Comparison of ENCODE assay signal across 8 cellular contexts in genomic region chr22:50582562-50583293, GRCh38. TPM values are rescaled to one million over a fixed set of nuclear protein-coding genes. Genes with fewer than 3 reads are reported as not detected.
DNase-seq lines count a peak whose midpoint lies in the region; ATAC-seq lines count a peak whose summit lies in the region.

TSS of gene CHKB (minus strand) at chr22:50582849. CDS start at chr22:50582781, 68 bp downstream.

- peak within 1 kb of the TSS; percentile 92 to 98 (median 96) for H3K4me2 ChIP-seq in BLaER1 treated with 17β-estradiol and CSF1 and Interleukin-3, amounts not matched to agents 10 nM and 100 nM

- peak within 1 kb of the TSS; percentile 89 to 98 (median 97) for H3K27ac ChIP-seq in BLaER1 treated with 17β-estradiol and CSF1 and Interleukin-3, amounts not matched to agents 10 nM and 100 nM

- peak within 1 kb of the TSS; percentile 69 to 79 (median 78) for H3K4me3 ChIP-seq in BLaER1 treated with 17β-estradiol and CSF1 and Interleukin-3, amounts not matched to agents 10 nM and 100 nM

- peaks cover 0 to 10% (median 0%) of the 10 kb centered on the region in 11 experiments; a peak in 3 of 22 replicates for H4K20me1 ChIP-seq in BLaER1 treated with 17β-estradiol and CSF1 and Interleukin-3, amounts not matched to agents 10 nM and 100 nM

- peaks cover 18 to 46% (median 30%) of the 10 kb centered on the region in 10 experiments for H3K4me1 ChIP-seq in BLaER1 treated with 17β-estradiol and CSF1 and Interleukin-3, amounts not matched to agents 10 nM and 100 nM

- peak within 1 kb of the TSS; percentile 88 to 98 (median 97) for H3K9ac ChIP-seq in BLaER1 treated with 17β-estradiol and CSF1 and Interleukin-3, amounts not matched to agents 10 nM and 100 nM

- ATAC-seq in GM19351 (IDR thresholded peaks at IDR 0.05; ENCODE audit: unreplicated experiment) (peak; percentile 87), HG03521 (IDR thresholded peaks at IDR 0.05; ENCODE audit: unreplicated experiment) (peak; percentile 87), left colon (peak; percentile 93)

- DNase-seq in NCI-H748 (lab: John Stamatoyannopoulos, UW; ENCODE audit: unreplicated experiment): peak; percentile 99
- peak; percentile 97 for DNase-seq in activated CD4-positive, alpha-beta T cell treated with anti-CD3 and anti-CD28 coated beads, Interleukin-2, amount 50 U/mL, for 1 hour
- DNase-seq in cortex of kidney (lab: John Stamatoyannopoulos, UW): peak; percentile 70
- peak; percentile 98 to 99 for DNase-seq in left colon
- DNase-seq in stimulated activated CD4-positive, alpha-beta T cell treated with anti-CD3 and anti-CD28 coated beads, Interleukin-1b, Interleukin-23, amount 100 ng/mL, for 48 hours: peak; percentile 99

- H3K27me3 ChIP-seq in BLaER1 treated with 17β-estradiol and CSF1 and Interleukin-3, amounts not matched to agents 10 nM and 100 nM: no peaks in the 10 kb centered on the region

- peaks cover 20 to 45% (median 31%) of the 10 kb centered on the region in 11 experiments; a peak in 21 of 22 replicates for H3K36me3 ChIP-seq in BLaER1 treated with 17β-estradiol and CSF1 and Interleukin-3, amounts not matched to agents 10 nM and 100 nM

- no peaks in the 10 kb centered on the region for H3K9me3 ChIP-seq in BLaER1 treated with 17β-estradiol and CSF1 and Interleukin-3, amounts not matched to agents 10 nM and 100 nM (replicated peaks in 1 of 11)

- intact Hi-C loops in left colon (cut with DNase I, micrococcal nuclease): no loop called here

RNA-seq across cellular contexts. Expression of gene CHKB, which starts in this region (rescaled TPM):
- 10 to 100 TPM; 66.9 to 72.7 TPM for total RNA-seq in left colon

Comparison
In these comparisons a context has a peak if more than half of its experiments do, and no peak if none do; other contexts are left out.
1. Peak in every context shown above with its lines: DNase-seq, ATAC-seq, H3K4me3 ChIP-seq and H3K27ac ChIP-seq.